In genomic region chr12:47964102-47964723, GRCh38 we compare ENCODE assay signal across 8 cellular contexts. TPM values are rescaled to one million over a fixed set of nuclear protein-coding genes. Genes with fewer than 3 reads are reported as not detected.
DNase-seq lines count a peak whose midpoint lies in the region; ATAC-seq and TF ChIP-seq lines count a peak whose summit lies in the region.

No MANE protein-coding gene starts in this region.

- H3K27ac ChIP-seq in mesenchymal stem cell (ENCODE audit: low read length, poor library complexity, severe bottlenecking) (no peak overlapping the region), upper lobe of right lung (peak overlapping the region; percentile 28)

- no peak overlapping the region for H2BK15ac ChIP-seq in mesenchymal stem cell (ENCODE audit: low read depth, poor library complexity, severe bottlenecking)

- peak; percentile 28 for DNase-seq in activated CD4-positive, alpha-beta T cell treated with anti-CD3 and anti-CD28 coated beads for 48 hours
- DNase-seq in activated CD4-positive, alpha-beta T cell treated with anti-CD3 and anti-CD28 coated beads, Interleukin-2, amount 50 U/mL, for 4 hours, result no peak
- DNase-seq in NCI-H748 (lab: John Stamatoyannopoulos, UW; ENCODE audit: unreplicated experiment), result peak; percentile 48
- peak; percentile 24 for DNase-seq in cerebellar cortex (ENCODE audit: low spot score)
- DNase-seq in mesenchymal stem cell, result no peak
- no peak for DNase-seq in upper lobe of right lung

- H3K4me2 ChIP-seq in mesenchymal stem cell (ENCODE audit: low read length, poor library complexity, severe bottlenecking), result peak overlapping the region; percentile 97

- no peak overlapping the region for H4K91ac ChIP-seq in mesenchymal stem cell (ENCODE audit: low read length)

- H3K79me1 ChIP-seq in mesenchymal stem cell (replicated peaks; ENCODE audit: low read length, poor library complexity, severe bottlenecking), result peaks cover 5% of the 10 kb centered on the region

- H4K8ac ChIP-seq in mesenchymal stem cell (ENCODE audit: low read length), result no peak overlapping the region

- H3K14ac ChIP-seq in mesenchymal stem cell (ENCODE audit: low read length in 2 of 2), result no peak overlapping the region

- ATAC-seq in upper lobe of right lung (no peak), GM21619 (IDR thresholded peaks at IDR 0.05; ENCODE audit: unreplicated experiment) (no peak), GM21447 (IDR thresholded peaks at IDR 0.05; ENCODE audit: unreplicated experiment) (no peak)

- H3K27me3 ChIP-seq in mesenchymal stem cell (ENCODE audit: control insufficient read depth in 1 of 2, insufficient read depth in 1 of 2, low read length in 2 of 2) (peaks cover 12 to 23% of the 10 kb centered on the region in 2 experiments), upper lobe of right lung (no peaks in the 10 kb centered on the region)

- peak overlapping the region in 1 of 2 experiments; percentile 64 for H3K18ac ChIP-seq in mesenchymal stem cell (ENCODE audit: low read depth in 1 of 2, low read length in 2 of 2)

- peaks cover 6% of the 10 kb centered on the region for H3K4me1 ChIP-seq in mesenchymal stem cell (ENCODE audit: control insufficient read depth, insufficient read depth, low read depth, low read length)
- peaks cover 9% of the 10 kb centered on the region for H3K4me1 ChIP-seq in upper lobe of right lung

- H2AK5ac ChIP-seq in mesenchymal stem cell (ENCODE audit: low read length, severe bottlenecking), result no peak overlapping the region

- no peak overlapping the region for H2BK12ac ChIP-seq in mesenchymal stem cell (ENCODE audit: low read length in 2 of 2)

- H3K4me3 ChIP-seq in mesenchymal stem cell (ENCODE audit: insufficient read depth in 1 of 2, low read depth in 1 of 2, low read length in 2 of 2) (peak overlapping the region; percentile 93 to 95), upper lobe of right lung (peak overlapping the region; percentile 89)

- H3K9me3 ChIP-seq in mesenchymal stem cell (ENCODE audit: control insufficient read depth, low read length), result no peaks in the 10 kb centered on the region
- no peaks in the 10 kb centered on the region for H3K9me3 ChIP-seq in upper lobe of right lung

- intact Hi-C loops in upper lobe of right lung (cut with DNase I), result no loop called here

- TF ChIP-seq CTCF in upper lobe of right lung (IDR thresholded peaks at IDR 0.05), result no peak

- no peak overlapping the region for H3K23ac ChIP-seq in mesenchymal stem cell (ENCODE audit: low read length in 2 of 2)

- H3K36me3 ChIP-seq in mesenchymal stem cell (ENCODE audit: control insufficient read depth in 1 of 2, insufficient read depth in 2 of 2, low read depth in 1 of 2, low read length in 2 of 2) (peaks cover 7 to 11% of the 10 kb centered on the region in 2 experiments), upper lobe of right lung (peaks cover 7% of the 10 kb centered on the region)

- no peak overlapping the region for H2BK120ac ChIP-seq in mesenchymal stem cell (ENCODE audit: low read depth, low read length)

- peak overlapping the region; percentile 97 for H2AFZ ChIP-seq in mesenchymal stem cell (ENCODE audit: low read depth, low read length)

- no peak overlapping the region for H2BK5ac ChIP-seq in mesenchymal stem cell (ENCODE audit: low read depth, low read length, poor library complexity, severe bottlenecking)

- 26% methylated on average over 18 of the region's 18 CpGs for WGBS in mesenchymal stem cell

- no peak overlapping the region for H3K4ac ChIP-seq in mesenchymal stem cell (ENCODE audit: low read depth in 1 of 2, low read length in 2 of 2)

- H3K9ac ChIP-seq in mesenchymal stem cell (ENCODE audit: low read length), result peak overlapping the region; percentile 84

RNA-seq across cellular contexts. Expression of gene TMEM106C, which starts 0.8 kb away (rescaled TPM):
- 39.2 TPM for polyA plus RNA-seq in mesenchymal stem cell (2013, experiment 1 of 2)
- 39.7 TPM for polyA plus RNA-seq in mesenchymal stem cell (2013, experiment 2 of 2)
- 45.4 TPM for total RNA-seq in upper lobe of right lung

RNA-seq across cellular contexts. Expression of gene COL2A1, which starts 40.1 kb away (rescaled TPM):
- 0.06 TPM for polyA plus RNA-seq in mesenchymal stem cell (2013, experiment 1 of 2)
- polyA plus RNA-seq in mesenchymal stem cell (2013, experiment 2 of 2), result 0.11 TPM
- not detected for total RNA-seq in upper lobe of right lung

RNA-seq across cellular contexts. Expression of gene VDR, which starts 59.4 kb away (rescaled TPM):
- polyA plus RNA-seq in mesenchymal stem cell (2013, experiment 1 of 2), result 11.0 TPM
- polyA plus RNA-seq in mesenchymal stem cell (2013, experiment 2 of 2), result 10.0 TPM
- total RNA-seq in upper lobe of right lung, result 28.7 TPM

Comparison
In these comparisons a context has a peak if more than half of its experiments do, and no peak if none do; other contexts are left out.
1. DNase-seq: peak in activated CD4-positive, alpha-beta T cell treated with anti-CD3 and anti-CD28 coated beads for 48 hours (single experiment), NCI-H748 (single experiment) and cerebellar cortex (single experiment); none in activated CD4-positive, alpha-beta T cell treated with anti-CD3 and anti-CD28 coated beads, Interleukin-2, amount 50 U/mL, for 4 hours (0 of 2), mesenchymal stem cell (single experiment) and upper lobe of right lung (single experiment).